Comparison of ENCODE assay signal across 18 cellular contexts in the genomic region with DNA sequence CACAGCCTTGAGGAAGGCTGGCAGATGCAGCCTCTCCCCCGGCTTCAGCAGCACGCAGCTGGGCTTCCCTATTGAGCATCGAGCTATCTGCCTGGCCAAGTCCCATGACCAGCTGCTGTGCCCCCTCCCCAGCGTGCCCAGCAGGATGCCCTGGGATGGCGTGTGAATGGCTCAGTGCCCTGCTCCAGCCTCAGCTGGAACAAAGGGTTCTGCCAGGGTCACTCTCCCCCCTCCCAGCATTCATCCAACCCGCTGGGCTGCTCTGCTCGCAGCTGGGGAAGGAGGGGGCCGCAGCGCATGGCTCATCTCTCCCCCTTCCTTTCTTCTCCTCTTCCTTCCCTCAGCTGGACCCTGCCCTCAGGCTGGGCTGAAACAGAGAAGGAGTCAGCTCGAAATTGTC. TPM values are rescaled to one million over a fixed set of nuclear protein-coding genes. Genes with fewer than 3 reads are reported as not detected.
DNase-seq lines count a peak whose midpoint lies in the region; ATAC-seq, FAIRE-seq and TF ChIP-seq lines count a peak whose summit lies in the region.
"Had no signal": no experiment of that assay in that cellular context is flagged by ENCODE, and none has a peak within 500 bp of the region (broad histone marks: within the 10 kb centered on the region; RNA-seq: fewer than 3 reads in every experiment).

No MANE protein-coding gene starts in this region.

- H3K36me3 ChIP-seq in HUES6 (ENCODE audit: control insufficient read depth, insufficient read depth, low read length) = peaks cover 21% of the 10 kb centered on the region
- peaks cover 11% of the 10 kb centered on the region for H3K36me3 ChIP-seq in left ventricle myocardium inferior
- peaks cover 0 to 14% of the 10 kb centered on the region in 2 donors for H3K36me3 ChIP-seq in psoas muscle (ENCODE audit: insufficient read depth in 1 of 2, low read depth in 1 of 2)
- H3K36me3 ChIP-seq: colonic mucosa, neutrophil had no signal

- no peak overlapping the region for H3K4me3 ChIP-seq in HUES6 (ENCODE audit: low read depth, low read length)
- H3K4me3 ChIP-seq in left ventricle myocardium inferior = no peak overlapping the region
- H3K4me3 ChIP-seq in psoas muscle = no peak overlapping the region
- H3K4me3 ChIP-seq: colonic mucosa, tibial nerve had no signal

- intact Hi-C loops in left ventricle myocardium inferior (cut with micrococcal nuclease) = no loop called here
- intact Hi-C loops in psoas muscle (cut with DNase I) = no loop called here

- WGBS in psoas muscle, 3 donors = 32 to 49% (median 36%) methylated on average over 8 to 10 of the region's 10 CpGs

- peaks cover 35% of the 10 kb centered on the region for H3K4me1 ChIP-seq in HUES6 (ENCODE audit: control insufficient read depth, insufficient read depth, low read length)
- peaks cover 22% of the 10 kb centered on the region for H3K4me1 ChIP-seq in left ventricle myocardium inferior
- no peaks in the 10 kb centered on the region for H3K4me1 ChIP-seq in psoas muscle
- H3K4me1 ChIP-seq: colonic mucosa had no signal

- peak overlapping the region; percentile 34 for H3K9ac ChIP-seq in HUES6 (ENCODE audit: low read length)

- ATAC-seq in psoas muscle (peak in 3 of 4 donors; percentile 66 to 85 (median 76)), GM19324 (IDR thresholded peaks at IDR 0.05; ENCODE audit: low FRiP score, unreplicated experiment) (no peak)
- ATAC-seq: esophagus mucosa, PC-3 had no signal

- TF ChIP-seq CTCF in left ventricle myocardium inferior (IDR thresholded peaks at IDR 0.05; ENCODE audit: borderline replicate concordance) = no peak
- TF ChIP-seq CTCF in psoas muscle (IDR thresholded peaks at IDR 0.05) = no peak
- no peak for TF ChIP-seq CTCF in D721Med (IDR thresholded peaks at IDR 0.05; ENCODE audit: insufficient read depth, missing control alignments)

- H3K27me3 ChIP-seq in HUES6 (ENCODE audit: control insufficient read depth, insufficient read depth, low read length) = no peaks in the 10 kb centered on the region
- no peaks in the 10 kb centered on the region for H3K27me3 ChIP-seq in left ventricle myocardium inferior (ENCODE audit: low read depth)
- H3K27me3 ChIP-seq in psoas muscle (ENCODE audit: insufficient read depth in 3 of 3, low read length in 2 of 3) = no peaks in the 10 kb centered on the region
- H3K27me3 ChIP-seq: colonic mucosa, tibial nerve had no signal

- FAIRE-seq in D721Med (lab: Jason Lieb, UNC) (no peak), GM19239 (lab: Jason Lieb, UNC) (no peak)

- no peak overlapping the region for H3K27ac ChIP-seq in HUES6 (ENCODE audit: low read depth, low read length)
- peak overlapping the region; percentile 80 for H3K27ac ChIP-seq in left ventricle myocardium inferior (replicated peaks)
- no peak overlapping the region for H3K27ac ChIP-seq in psoas muscle
- H3K27ac ChIP-seq: colonic mucosa, neutrophil, tibial nerve had no signal

- 0 out of 2 replicates have a peak, but pooled peaks cover 2% of the 10 kb centered on the region for H3K9me3 ChIP-seq in HUES6 (ENCODE audit: control insufficient read depth, insufficient read depth, low read depth, low read length)
- H3K9me3 ChIP-seq in left ventricle myocardium inferior (replicated peaks) = no peaks in the 10 kb centered on the region
- no peaks in the 10 kb centered on the region for H3K9me3 ChIP-seq in psoas muscle
- H3K9me3 ChIP-seq: colonic mucosa, neutrophil, tibial nerve had no signal

- peak in 55 of 56 donors; percentile 32 to 99 (median 93) for DNase-seq in amygdala (lab: John Stamatoyannopoulos, UW)
- peak; percentile 76 for DNase-seq in left ventricle myocardium inferior
- DNase-seq in psoas muscle = peak in 1 of 2 donors; percentile 67
- no peak for DNase-seq in AG08395 (ENCODE audit: low spot score)
- no peak for DNase-seq in D721Med (ENCODE audit: insufficient read length, low spot score)
- DNase-seq in GM19239 (ENCODE audit: insufficient read length, low spot score) = no peak
- DNase-seq: activated naive CD8-positive, alpha-beta T cell treated with anti-CD3 and anti-CD28 coated beads for 36 hours; AML-193; colonic mucosa; DND-41; mammary epithelial cell; PC-3; SW 1271 had no signal

RNA-seq across cellular contexts. Expression of a gene that starts 14.5 kb away (rescaled TPM):
- total RNA-seq in left ventricle myocardium inferior (22.0 TPM), psoas muscle (10 to 100 TPM; 14.5 to 32.3 (median 24.7) TPM)
- polyA plus RNA-seq in psoas muscle = 1 to 10 TPM; 5.4 to 8.0 (median 5.6) TPM

RNA-seq across cellular contexts. Expression of a gene that starts 32.7 kb away (rescaled TPM):
- total RNA-seq in left ventricle myocardium inferior (12.9 TPM), psoas muscle (1 to 10 TPM; 6.1 to 10.0 (median 7.7) TPM)
- 1 to 10 TPM; 5.1 to 8.2 (median 6.6) TPM for polyA plus RNA-seq in psoas muscle

RNA-seq across cellular contexts. Expression of a gene that starts 57.8 kb away (rescaled TPM):
- total RNA-seq in left ventricle myocardium inferior = 78.8 TPM
- 100 to 1,000 TPM in 3 of 4 donors, 10 to 100 TPM in 1; 86.4 to 160 (median 119) TPM for total RNA-seq in psoas muscle
- polyA plus RNA-seq in psoas muscle = 10 to 100 TPM; 21.0 to 43.5 (median 23.0) TPM

Comparison
In these comparisons a context has a peak if more than half of its experiments do, and no peak if none do; other contexts are left out.
1. DNase-seq: peak in amygdala (55 of 56) and left ventricle myocardium inferior (single experiment); none in AG08395 (single experiment), D721Med (single experiment) and GM19239 (single experiment).